In genomic region chr10:13659887-13660544, GRCh38 we compare ENCODE assay signal across 8 cellular contexts.
DNase-seq lines count a peak whose midpoint lies in the region; ATAC-seq and TF ChIP-seq lines count a peak whose summit lies in the region.

No MANE protein-coding gene starts in this region.

- DNase-seq in AG09319 (ENCODE audit: extremely low read depth, low read depth) = peak; percentile 15
- peak; percentile 73 for DNase-seq in GM19240 (ENCODE audit: insufficient read length, low spot score)
- DNase-seq in NCI-H82 treated with DMSO at 0.1 percent for 48 hours (lab: John Stamatoyannopoulos, UW; ENCODE audit: unreplicated experiment) = peak; percentile 3
- DNase-seq in activated CD8-positive, alpha-beta memory T cell treated with anti-CD3 and anti-CD28 coated beads, Interleukin-2, amount 50 U/mL, for 48 hours = peak; percentile 87
- DNase-seq in epithelial cell of prostate (ENCODE audit: low read depth, low spot score) = peak; percentile 14
- DNase-seq in stimulated activated CD8-positive, alpha-beta memory T cell treated with anti-CD3 and anti-CD28 coated beads, Interleukin-4, amount 100 ng/mL, for 24 hours (ENCODE audit: low read depth) = peak; percentile 42

- no peak overlapping the region for H3K4me3 ChIP-seq in muscle layer of colon (ENCODE audit: low read depth in 1 of 2, low read length in 2 of 2)

- ATAC-seq in HG03457 (IDR thresholded peaks at IDR 0.05; ENCODE audit: unreplicated experiment) = no peak

- H3K9me3 ChIP-seq in muscle layer of colon (ENCODE audit: low read length) = no peaks in the 10 kb centered on the region

- no peak overlapping the region for H3K9ac ChIP-seq in muscle layer of colon (ENCODE audit: low read length)

- TF ChIP-seq CTCF in AG09319 (IDR thresholded peaks at IDR 0.05; ENCODE audit: low read depth, low read length) = peak; percentile 87

- H3K27me3 ChIP-seq in muscle layer of colon (ENCODE audit: control insufficient read depth in 1 of 2, insufficient read depth in 2 of 2, low read length in 2 of 2) = no peaks in the 10 kb centered on the region

- peaks cover 16% of the 10 kb centered on the region for H3K4me1 ChIP-seq in muscle layer of colon (ENCODE audit: insufficient read depth, low read length)

- peaks cover 53% of the 10 kb centered on the region for H3K36me3 ChIP-seq in muscle layer of colon (ENCODE audit: insufficient read depth, low read length)

- H3K27ac ChIP-seq in epithelial cell of prostate (peak overlapping the region; percentile 75), muscle layer of colon (ENCODE audit: low read depth, low read length) (peak overlapping the region; percentile 48)

Comparison
In these comparisons a context has a peak if more than half of its experiments do, and no peak if none do; other contexts are left out.
1. DNase-seq: peak in every context shown above with its lines; median percentile 87 in activated CD8-positive, alpha-beta memory T cell treated with anti-CD3 and anti-CD28 coated beads, Interleukin-2, amount 50 U/mL, for 48 hours; 73 in GM19240; 42 in stimulated activated CD8-positive, alpha-beta memory T cell treated with anti-CD3 and anti-CD28 coated beads, Interleukin-4, amount 100 ng/mL, for 24 hours; 15 in AG09319; 14 in epithelial cell of prostate; 3 in NCI-H82 treated with DMSO at 0.1 percent for 48 hours.